ENCODE assay signal across 1 cellular context in genomic region chr5:134512661-134512999, GRCh38.
TF ChIP-seq lines count a peak whose summit lies in the region.

No MANE protein-coding gene starts in this region.

TF ChIP-seq in K562, 482 proteins besides CTCF, POLR2A, EP300 and RAD21:
- TF ChIP-seq TFAM (CRISPR knock-in tag; conservative IDR thresholded peaks at IDR 0.05) = no peak
- no peak for TF ChIP-seq ATF7 (IDR thresholded peaks at IDR 0.05)
- no peak for TF ChIP-seq MYBL2 (IDR thresholded peaks at IDR 0.05; ENCODE audit: low read depth)
- no peak for TF ChIP-seq MYBL2 (CRISPR knock-in tag; IDR thresholded peaks at IDR 0.05; ENCODE audit: borderline replicate concordance)
- TF ChIP-seq SP1 (CRISPR knock-in tag; IDR thresholded peaks at IDR 0.05) = no peak
- no peak for TF ChIP-seq ZNF609 (CRISPR knock-in tag; IDR thresholded peaks at IDR 0.05; ENCODE audit: borderline replicate concordance)
- no peak for TF ChIP-seq ZNF512 (tag; IDR thresholded peaks at IDR 0.05)
- TF ChIP-seq, protein P1, sequence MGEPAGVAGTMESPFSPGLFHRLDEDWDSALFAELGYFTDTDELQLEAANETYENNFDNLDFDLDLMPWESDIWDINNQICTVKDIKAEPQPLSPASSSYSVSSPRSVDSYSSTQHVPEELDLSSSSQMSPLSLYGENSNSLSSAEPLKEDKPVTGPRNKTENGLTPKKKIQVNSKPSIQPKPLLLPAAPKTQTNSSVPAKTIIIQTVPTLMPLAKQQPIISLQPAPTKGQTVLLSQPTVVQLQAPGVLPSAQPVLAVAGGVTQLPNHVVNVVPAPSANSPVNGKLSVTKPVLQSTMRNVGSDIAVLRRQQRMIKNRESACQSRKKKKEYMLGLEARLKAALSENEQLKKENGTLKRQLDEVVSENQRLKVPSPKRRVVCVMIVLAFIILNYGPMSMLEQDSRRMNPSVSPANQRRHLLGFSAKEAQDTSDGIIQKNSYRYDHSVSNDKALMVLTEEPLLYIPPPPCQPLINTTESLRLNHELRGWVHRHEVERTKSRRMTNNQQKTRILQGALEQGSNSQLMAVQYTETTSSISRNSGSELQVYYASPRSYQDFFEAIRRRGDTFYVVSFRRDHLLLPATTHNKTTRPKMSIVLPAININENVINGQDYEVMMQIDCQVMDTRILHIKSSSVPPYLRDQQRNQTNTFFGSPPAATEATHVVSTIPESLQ (CRISPR knock-in tag; IDR thresholded peaks at IDR 0.05) = no peak
- TF ChIP-seq CEBPZ (IDR thresholded peaks at IDR 0.05; ENCODE audit: borderline replicate concordance, low read depth, low read length) = no peak
- TF ChIP-seq ZBTB7A (IDR thresholded peaks at IDR 0.05; ENCODE audit: borderline replicate concordance, control insufficient read depth, low read depth, low read length) = no peak
- no peak for TF ChIP-seq WHSC1 (IDR thresholded peaks at IDR 0.05; ENCODE audit: low read length)
- no peak for TF ChIP-seq CBX2 (IDR thresholded peaks at IDR 0.05; ENCODE audit: insufficient read depth, low read length, poor library complexity, severe bottlenecking)
- TF ChIP-seq, protein P2, sequence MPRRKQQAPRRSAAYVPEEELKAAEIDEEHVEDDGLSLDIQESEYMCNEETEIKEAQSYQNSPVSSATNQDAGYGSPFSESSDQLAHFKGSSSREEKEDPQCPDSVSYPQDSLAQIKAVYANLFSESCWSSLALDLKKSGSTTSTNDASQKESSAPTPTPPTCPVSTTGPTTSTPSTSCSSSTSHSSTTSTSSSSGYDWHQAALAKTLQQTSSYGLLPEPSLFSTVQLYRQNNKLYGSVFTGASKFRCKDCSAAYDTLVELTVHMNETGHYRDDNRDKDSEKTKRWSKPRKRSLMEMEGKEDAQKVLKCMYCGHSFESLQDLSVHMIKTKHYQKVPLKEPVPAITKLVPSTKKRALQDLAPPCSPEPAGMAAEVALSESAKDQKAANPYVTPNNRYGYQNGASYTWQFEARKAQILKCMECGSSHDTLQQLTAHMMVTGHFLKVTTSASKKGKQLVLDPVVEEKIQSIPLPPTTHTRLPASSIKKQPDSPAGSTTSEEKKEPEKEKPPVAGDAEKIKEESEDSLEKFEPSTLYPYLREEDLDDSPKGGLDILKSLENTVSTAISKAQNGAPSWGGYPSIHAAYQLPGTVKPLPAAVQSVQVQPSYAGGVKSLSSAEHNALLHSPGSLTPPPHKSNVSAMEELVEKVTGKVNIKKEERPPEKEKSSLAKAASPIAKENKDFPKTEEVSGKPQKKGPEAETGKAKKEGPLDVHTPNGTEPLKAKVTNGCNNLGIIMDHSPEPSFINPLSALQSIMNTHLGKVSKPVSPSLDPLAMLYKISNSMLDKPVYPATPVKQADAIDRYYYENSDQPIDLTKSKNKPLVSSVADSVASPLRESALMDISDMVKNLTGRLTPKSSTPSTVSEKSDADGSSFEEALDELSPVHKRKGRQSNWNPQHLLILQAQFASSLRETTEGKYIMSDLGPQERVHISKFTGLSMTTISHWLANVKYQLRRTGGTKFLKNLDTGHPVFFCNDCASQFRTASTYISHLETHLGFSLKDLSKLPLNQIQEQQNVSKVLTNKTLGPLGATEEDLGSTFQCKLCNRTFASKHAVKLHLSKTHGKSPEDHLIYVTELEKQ (CRISPR knock-in tag; IDR thresholded peaks at IDR 0.05) = no peak
- TF ChIP-seq, protein P3, sequence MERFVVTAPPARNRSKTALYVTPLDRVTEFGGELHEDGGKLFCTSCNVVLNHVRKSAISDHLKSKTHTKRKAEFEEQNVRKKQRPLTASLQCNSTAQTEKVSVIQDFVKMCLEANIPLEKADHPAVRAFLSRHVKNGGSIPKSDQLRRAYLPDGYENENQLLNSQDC (CRISPR knock-in tag; IDR thresholded peaks at IDR 0.05) = no peak
- TF ChIP-seq PRPF4 (IDR thresholded peaks at IDR 0.05; ENCODE audit: insufficient read depth, low read depth, low read length, poor library complexity, severe bottlenecking) = no peak
- TF ChIP-seq, protein P4, sequence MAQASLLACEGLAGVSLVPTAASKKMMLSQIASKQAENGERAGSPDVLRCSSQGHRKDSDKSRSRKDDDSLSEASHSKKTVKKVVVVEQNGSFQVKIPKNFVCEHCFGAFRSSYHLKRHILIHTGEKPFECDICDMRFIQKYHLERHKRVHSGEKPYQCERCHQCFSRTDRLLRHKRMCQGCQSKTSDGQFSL (CRISPR knock-in tag; IDR thresholded peaks at IDR 0.05) = no peak
- TF ChIP-seq, protein P4 (tag; IDR thresholded peaks at IDR 0.05) = no peak
- TF ChIP-seq NFATC3 (IDR thresholded peaks at IDR 0.05) = no peak
- TF ChIP-seq ZNF639 (CRISPR knock-in tag; conservative IDR thresholded peaks at IDR 0.05 in 1 of 2, IDR thresholded peaks at IDR 0.05 in 1 of 2) = no peak
- no peak for TF ChIP-seq NONO (IDR thresholded peaks at IDR 0.05; ENCODE audit: low read depth in 2 of 2, low read length in 1 of 2)
